Comparison of ENCODE assay signal across 8 cellular contexts in the genomic region with DNA sequence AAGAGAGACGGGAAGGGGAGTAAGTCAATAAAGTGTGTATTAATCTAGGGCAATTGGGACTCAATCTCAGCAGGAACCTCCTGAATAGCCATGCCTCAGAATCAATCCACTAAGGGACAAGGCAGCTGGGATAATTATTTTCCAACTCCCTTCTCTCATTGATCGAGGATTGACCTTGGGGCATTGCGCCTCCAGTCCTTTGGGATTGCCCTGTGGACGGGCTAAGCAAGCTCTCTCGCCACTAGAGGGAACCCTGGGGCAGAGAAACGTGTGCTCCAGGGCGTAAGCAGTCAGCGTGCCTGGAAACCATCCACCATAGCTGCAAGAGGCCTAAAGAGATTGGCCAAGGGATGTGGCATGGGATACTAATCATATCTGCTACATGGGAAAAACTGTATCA. TPM values are rescaled to one million over a fixed set of nuclear protein-coding genes. Genes with fewer than 3 reads are reported as not detected.
A peak's percentile ranks its signal among the peaks of the same experiment; 100 is the strongest.
DNase-seq lines count a peak whose midpoint lies in the region; ATAC-seq, FAIRE-seq and TF ChIP-seq lines count a peak whose summit lies in the region.

No MANE protein-coding gene starts in this region.

- 6% methylated on average over 8 of the region's 8 CpGs for WGBS in K562 (ENCODE audit: insufficient coverage, low coverage, missing lambda C conversion rate)

- TF ChIP-seq RAD21 in K562 (CRISPR knock-in tag; conservative IDR thresholded peaks at IDR 0.05 in 1 of 2, IDR thresholded peaks at IDR 0.05 in 1 of 2), result peak; percentile 35 to 71

- no peak overlapping the region for H3K27ac ChIP-seq in K562 (ENCODE audit: extremely low read depth, low read depth, low read length)

- H3K4me1 ChIP-seq in K562 (replicated peaks in 1 of 2; ENCODE audit: control insufficient read depth in 2 of 2, insufficient read depth in 2 of 2, low read length in 2 of 2), result no peaks in the 10 kb centered on the region

- H3K27me3 ChIP-seq in K562 (ENCODE audit: control insufficient read depth in 2 of 2, insufficient read depth in 2 of 2, low read length in 2 of 2), result no peaks in the 10 kb centered on the region; a peak in 2 of 5 replicates

- H3K4me3 ChIP-seq in K562, result no peak overlapping the region

- in situ Hi-C loops in K562 (cut with MboI), result no loop called here

- no peak overlapping the region for H3K9ac ChIP-seq in K562 (ENCODE audit: insufficient read depth in 1 of 2, low read depth in 2 of 2, low read length in 2 of 2)

- no peaks in the 10 kb centered on the region for H4K20me1 ChIP-seq in K562 (replicated peaks; ENCODE audit: control insufficient read depth, insufficient read depth, low read length)

- H3K4me2 ChIP-seq in K562 (ENCODE audit: insufficient read depth, low read length), result no peak overlapping the region; the same call in 1 of the 2 replicates

- intact Hi-C loops in K562 (cut with micrococcal nuclease), result loop anchor here (5.0 to 10.0 kb wide), 2 partner anchors 51 to 131 kb away; no protein-coding TSS in a partner anchor

- TF ChIP-seq CTCF in K562 (IDR thresholded peaks at IDR 0.05 in 2 of 3, conservative IDR thresholded peaks at IDR 0.05 in 1 of 3; ENCODE audit: insufficient read depth in 2 of 3, low read depth in 1 of 3, low read length in 3 of 3), result peak; percentile 72 to 86 (median 80)

- DNase-seq in NCI-H524 (lab: John Stamatoyannopoulos, UW) (peak; percentile 76 to 83), NCI-H524 treated with DMSO at 0.1 percent for 48 hours (lab: John Stamatoyannopoulos, UW) (no peak), HuH-7.5 (ENCODE audit: low spot score) (peak; percentile 45), SK-N-DZ (ENCODE audit: low spot score) (peak; percentile 75), K562 (ENCODE audit: extremely low read depth in 1 of 4, low spot score in 3 of 4) (peak; percentile 61 to 77 (median 67)), iris pigment epithelial cell (ENCODE audit: low read depth) (peak; percentile 82)
- peak; percentile 42 to 65 for DNase-seq in stimulated activated CD4-positive, alpha-beta T cell treated with anti-CD3 and anti-CD28 coated beads, Interleukin-2, amount 100 ng/mL, for 24 hours

- H3K9me1 ChIP-seq in K562 (ENCODE audit: control insufficient read depth, insufficient read depth, low read length), result no peaks in the 10 kb centered on the region

- no peak overlapping the region for H2AFZ ChIP-seq in K562 (ENCODE audit: low read depth, low read length)

- TF ChIP-seq EP300 in K562 (IDR thresholded peaks at IDR 0.05; ENCODE audit: low read length), result no peak

- BruUV-seq in K562 (replicated peaks; lab: Mats Ljungman, UMichigan), result no TSS peak

- POLR2A ChIA-PET in K562 (lab: Yijun Ruan, JAX), result no interaction called here

- no peaks in the 10 kb centered on the region for H3K9me3 ChIP-seq in K562 (replicated peaks; ENCODE audit: control insufficient read depth, insufficient read depth, low read depth, low read length)

- TF ChIP-seq POLR2A in K562 (conservative IDR thresholded peaks at IDR 0.05), result no peak

- peak; percentile 94 for FAIRE-seq in K562 (lab: Jason Lieb, UNC)

- CTCF ChIA-PET in K562 (lab: Yijun Ruan, JAX; ENCODE audit: low intra/inter-chr PET ratio), result interaction anchor here (0.6 to 0.7 kb wide), 3 partner anchors 53 to 683 kb away, joined by 3 to 4 read pairs (median 3); no protein-coding TSS in a partner anchor

- ATAC-seq in K562 (peak; percentile 99), HG03039 (IDR thresholded peaks at IDR 0.05; ENCODE audit: unreplicated experiment) (no peak)

- H3K79me2 ChIP-seq in K562 (ENCODE audit: control insufficient read depth, insufficient read depth, low read length), result no peaks in the 10 kb centered on the region

- no peaks in the 10 kb centered on the region for H3K36me3 ChIP-seq in K562 (ENCODE audit: control insufficient read depth, insufficient read depth, low read length)

TF ChIP-seq in K562, 482 proteins besides CTCF, POLR2A, EP300 and RAD21 (continues in another document):
- TF ChIP-seq ESRRA (IDR thresholded peaks at IDR 0.05; ENCODE audit: borderline replicate concordance, low read depth) (peak; percentile 35; the same call in 1 of the 2 replicates), ASH1L (IDR thresholded peaks at IDR 0.05; ENCODE audit: borderline replicate concordance, low read depth, partially characterized antibody) (no peak), SMC3 (conservative IDR thresholded peaks at IDR 0.05; ENCODE audit: insufficient read depth, low read depth, low read length) (peak; percentile 53), JUN (IDR thresholded peaks at IDR 0.05; ENCODE audit: borderline replicate concordance, low read depth, low read length) (no peak), JUN (CRISPR knock-in tag; IDR thresholded peaks at IDR 0.05; ENCODE audit: borderline replicate concordance) (no peak), GABPB1 (CRISPR knock-in tag; IDR thresholded peaks at IDR 0.05) (no peak), ZNF212 (CRISPR knock-in tag; IDR thresholded peaks at IDR 0.05) (no peak), MYBL2 (IDR thresholded peaks at IDR 0.05; ENCODE audit: low read depth) (no peak), MYBL2 (CRISPR knock-in tag; IDR thresholded peaks at IDR 0.05; ENCODE audit: borderline replicate concordance) (no peak), SAFB (IDR thresholded peaks at IDR 0.05; ENCODE audit: borderline replicate concordance, low read depth, low read length) (no peak), EHMT2 (IDR thresholded peaks at IDR 0.05) (0 out of 2 replicates have a peak, but pooled peaks have one; percentile 35)
- TF ChIP-seq, protein P1, sequence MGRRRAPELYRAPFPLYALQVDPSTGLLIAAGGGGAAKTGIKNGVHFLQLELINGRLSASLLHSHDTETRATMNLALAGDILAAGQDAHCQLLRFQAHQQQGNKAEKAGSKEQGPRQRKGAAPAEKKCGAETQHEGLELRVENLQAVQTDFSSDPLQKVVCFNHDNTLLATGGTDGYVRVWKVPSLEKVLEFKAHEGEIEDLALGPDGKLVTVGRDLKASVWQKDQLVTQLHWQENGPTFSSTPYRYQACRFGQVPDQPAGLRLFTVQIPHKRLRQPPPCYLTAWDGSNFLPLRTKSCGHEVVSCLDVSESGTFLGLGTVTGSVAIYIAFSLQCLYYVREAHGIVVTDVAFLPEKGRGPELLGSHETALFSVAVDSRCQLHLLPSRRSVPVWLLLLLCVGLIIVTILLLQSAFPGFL (CRISPR knock-in tag; IDR thresholded peaks at IDR 0.05), result no peak
- TF ChIP-seq, protein P2, sequence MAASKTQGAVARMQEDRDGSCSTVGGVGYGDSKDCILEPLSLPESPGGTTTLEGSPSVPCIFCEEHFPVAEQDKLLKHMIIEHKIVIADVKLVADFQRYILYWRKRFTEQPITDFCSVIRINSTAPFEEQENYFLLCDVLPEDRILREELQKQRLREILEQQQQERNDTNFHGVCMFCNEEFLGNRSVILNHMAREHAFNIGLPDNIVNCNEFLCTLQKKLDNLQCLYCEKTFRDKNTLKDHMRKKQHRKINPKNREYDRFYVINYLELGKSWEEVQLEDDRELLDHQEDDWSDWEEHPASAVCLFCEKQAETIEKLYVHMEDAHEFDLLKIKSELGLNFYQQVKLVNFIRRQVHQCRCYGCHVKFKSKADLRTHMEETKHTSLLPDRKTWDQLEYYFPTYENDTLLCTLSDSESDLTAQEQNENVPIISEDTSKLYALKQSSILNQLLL (CRISPR knock-in tag; IDR thresholded peaks at IDR 0.05; ENCODE audit: borderline replicate concordance), result no peak
- TF ChIP-seq, protein P3, sequence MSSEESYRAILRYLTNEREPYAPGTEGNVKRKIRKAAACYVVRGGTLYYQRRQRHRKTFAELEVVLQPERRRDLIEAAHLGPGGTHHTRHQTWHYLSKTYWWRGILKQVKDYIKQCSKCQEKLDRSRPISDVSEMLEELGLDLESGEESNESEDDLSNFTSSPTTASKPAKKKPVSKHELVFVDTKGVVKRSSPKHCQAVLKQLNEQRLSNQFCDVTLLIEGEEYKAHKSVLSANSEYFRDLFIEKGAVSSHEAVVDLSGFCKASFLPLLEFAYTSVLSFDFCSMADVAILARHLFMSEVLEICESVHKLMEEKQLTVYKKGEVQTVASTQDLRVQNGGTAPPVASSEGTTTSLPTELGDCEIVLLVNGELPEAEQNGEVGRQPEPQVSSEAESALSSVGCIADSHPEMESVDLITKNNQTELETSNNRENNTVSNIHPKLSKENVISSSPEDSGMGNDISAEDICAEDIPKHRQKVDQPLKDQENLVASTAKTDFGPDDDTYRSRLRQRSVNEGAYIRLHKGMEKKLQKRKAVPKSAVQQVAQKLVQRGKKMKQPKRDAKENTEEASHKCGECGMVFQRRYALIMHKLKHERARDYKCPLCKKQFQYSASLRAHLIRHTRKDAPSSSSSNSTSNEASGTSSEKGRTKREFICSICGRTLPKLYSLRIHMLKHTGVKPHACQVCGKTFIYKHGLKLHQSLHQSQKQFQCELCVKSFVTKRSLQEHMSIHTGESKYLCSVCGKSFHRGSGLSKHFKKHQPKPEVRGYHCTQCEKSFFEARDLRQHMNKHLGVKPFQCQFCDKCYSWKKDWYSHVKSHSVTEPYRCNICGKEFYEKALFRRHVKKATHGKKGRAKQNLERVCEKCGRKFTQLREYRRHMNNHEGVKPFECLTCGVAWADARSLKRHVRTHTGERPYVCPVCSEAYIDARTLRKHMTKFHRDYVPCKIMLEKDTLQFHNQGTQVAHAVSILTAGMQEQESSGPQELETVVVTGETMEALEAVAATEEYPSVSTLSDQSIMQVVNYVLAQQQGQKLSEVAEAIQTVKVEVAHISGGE (CRISPR knock-in tag; IDR thresholded peaks at IDR 0.05), result no peak

RNA-seq across cellular contexts. Expression of a gene that starts 53.9 kb away (rescaled TPM):
- polyA plus RNA-seq in SK-N-DZ (2014; cell fraction: cytosol; rRNA removed), result 4.7 and 11.3 TPM in 2 replicates
- 2.2 and 2.4 TPM in 2 replicates for polyA plus RNA-seq in SK-N-DZ (2014; cell fraction: nucleus; rRNA removed)
- 5.6 and 18.6 TPM in 2 replicates for total RNA-seq in K562 (2011; cell fraction: chromatin; rRNA removed; ENCODE audit: low replicate concordance)
- total RNA-seq in K562 (2011; cell fraction: nucleolus; rRNA removed), result 3.7 and 4.6 TPM in 2 replicates
- 6.3 and 7.7 TPM in 2 replicates for total RNA-seq in K562 (2011; cell fraction: nucleoplasm; rRNA removed)
- total RNA-seq in K562 (2014; rRNA removed) (3.7 and 4.3 TPM in 2 replicates), K562 (2014; rRNA removed; fragmentation: Illumina TruSeq; extraction: Trizol) (6.0 and 8.8 TPM in 2 replicates), K562 (2015; rRNA removed; fragmentation: Illumina TruSeq; extraction: Trizol) (5.1 and 7.4 TPM in 2 replicates), K562 (2021) (7.3 and 10.5 TPM in 2 replicates)
- polyA plus RNA-seq in K562 (2011; rRNA removed) (5.9 and 7.0 TPM in 2 replicates), K562 (2014; fragmentation: Illumina TruSeq; extraction: Trizol) (3.4 and 5.0 TPM in 2 replicates), K562 (2014; fragmentation: Nextera tagmentation; extraction: Ambion mirVana) (1 to 10 TPM; 4.4 to 7.7 TPM), K562 (2014; rRNA removed) (2.7 and 4.9 TPM in 2 replicates)
- 1.9 and 2.4 TPM in 2 replicates for polyA plus RNA-seq in K562 (2011; cell fraction: cytosol; rRNA removed)
- 3.2 and 3.8 TPM in 2 replicates for polyA plus RNA-seq in K562 (2011; cell fraction: nucleus; rRNA removed)
- 3.1 and 4.7 TPM in 2 replicates for polyA plus RNA-seq in K562 (2012)
- 11.1 and 12.4 TPM in 2 replicates for polyA minus RNA-seq in K562 (2011; rRNA and poly(A)+ RNA removed)
- 5.2 and 5.6 TPM in 2 replicates for polyA minus RNA-seq in K562 (2011; cell fraction: cytosol; rRNA and poly(A)+ RNA removed)
- polyA minus RNA-seq in K562 (2011; cell fraction: nucleus; rRNA and poly(A)+ RNA removed), result 2.7 and 5.0 TPM in 2 replicates
